ENCODE assay signal across 20 cellular contexts in genomic region chr10:129005080-129005479, GRCh38.
"Had no signal": no experiment of that assay in that cellular context is flagged by ENCODE, and none has a peak within 500 bp of the region (broad histone marks: within the 10 kb centered on the region; RNA-seq: fewer than 3 reads in every experiment).

No MANE protein-coding gene starts in this region.

- H3K4me1 ChIP-seq: esophagus muscularis mucosa, foreskin keratinocyte, gastroesophageal sphincter, left ventricle myocardium inferior, lower lobe of right lung had no signal

- H3K36me3 ChIP-seq: esophagus muscularis mucosa, gastroesophageal sphincter, heart left ventricle, left ventricle myocardium inferior, lower lobe of right lung had no signal

- H3K27me3 ChIP-seq: foreskin keratinocyte, gastroesophageal sphincter had no signal

- H3K9me3 ChIP-seq: lower lobe of right lung, mucosa of descending colon had no signal

- H3K4me3 ChIP-seq: coronary artery, dorsolateral prefrontal cortex, esophagus muscularis mucosa, gastroesophageal sphincter, heart left ventricle, left ventricle myocardium inferior, lower lobe of right lung, mucosa of descending colon had no signal

- ATAC-seq: foreskin keratinocyte, gastroesophageal sphincter, left colon, left lobe of liver, lower lobe of right lung, mucosa of descending colon had no signal

- H3K27ac ChIP-seq: coronary artery, dorsolateral prefrontal cortex, esophagus muscularis mucosa, foreskin keratinocyte, gastroesophageal sphincter, heart left ventricle, left ventricle myocardium inferior, lower lobe of right lung had no signal

- DNase-seq: dermis blood vessel endothelial cell; dorsolateral prefrontal cortex; effector CD4-positive, alpha-beta T cell; effector memory CD4-positive, alpha-beta T cell; foreskin keratinocyte; heart left ventricle; hippocampal formation; immature natural killer cell; islet precursor cell; kidney; kidney glomerular epithelial cell; left colon; left ventricle myocardium inferior; lower lobe of right lung; mesenchymal stem cell; mucosa of descending colon had no signal
